In the genomic region with DNA sequence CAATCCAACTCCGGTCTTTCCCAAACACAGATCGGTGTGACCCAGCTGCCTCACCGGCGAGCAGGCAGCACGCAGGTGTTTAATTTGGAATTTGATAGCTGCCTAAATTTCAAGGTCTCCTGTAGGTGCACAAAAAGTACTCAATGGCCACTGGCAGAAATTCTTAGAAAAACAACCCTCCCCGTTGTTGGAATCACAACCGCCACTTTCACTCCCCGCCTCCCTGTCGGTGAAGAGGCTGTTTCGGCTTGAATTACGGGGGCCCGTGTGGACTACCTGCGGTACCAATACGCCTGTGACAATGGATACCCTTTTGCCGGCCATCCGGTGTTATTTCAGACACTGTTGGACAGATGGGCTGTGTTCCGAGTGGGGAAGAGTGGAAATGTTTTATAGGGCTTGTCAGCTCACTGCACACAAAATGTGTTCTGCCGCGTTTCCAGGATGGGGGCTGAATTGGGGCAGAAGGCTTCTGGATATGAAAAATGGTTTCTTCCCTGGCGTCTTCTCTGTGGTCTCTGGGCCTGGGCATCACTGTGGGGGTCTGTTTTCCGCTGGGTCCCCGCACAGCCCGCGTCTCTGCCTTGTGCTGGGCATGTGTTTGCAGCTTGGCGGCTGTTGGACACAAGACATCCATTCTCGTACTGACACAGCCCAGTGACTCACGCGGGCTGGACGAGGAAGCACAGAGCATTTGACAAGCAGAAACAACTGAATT, we compare ENCODE assay signal across 1 cellular context.
TF ChIP-seq lines count a peak whose summit lies in the region.

No MANE protein-coding gene starts in this region.

TF ChIP-seq in WTC11, 78 proteins besides CTCF, POLR2A, EP300 and RAD21 (continued from another document):
- TF ChIP-seq, protein P1, sequence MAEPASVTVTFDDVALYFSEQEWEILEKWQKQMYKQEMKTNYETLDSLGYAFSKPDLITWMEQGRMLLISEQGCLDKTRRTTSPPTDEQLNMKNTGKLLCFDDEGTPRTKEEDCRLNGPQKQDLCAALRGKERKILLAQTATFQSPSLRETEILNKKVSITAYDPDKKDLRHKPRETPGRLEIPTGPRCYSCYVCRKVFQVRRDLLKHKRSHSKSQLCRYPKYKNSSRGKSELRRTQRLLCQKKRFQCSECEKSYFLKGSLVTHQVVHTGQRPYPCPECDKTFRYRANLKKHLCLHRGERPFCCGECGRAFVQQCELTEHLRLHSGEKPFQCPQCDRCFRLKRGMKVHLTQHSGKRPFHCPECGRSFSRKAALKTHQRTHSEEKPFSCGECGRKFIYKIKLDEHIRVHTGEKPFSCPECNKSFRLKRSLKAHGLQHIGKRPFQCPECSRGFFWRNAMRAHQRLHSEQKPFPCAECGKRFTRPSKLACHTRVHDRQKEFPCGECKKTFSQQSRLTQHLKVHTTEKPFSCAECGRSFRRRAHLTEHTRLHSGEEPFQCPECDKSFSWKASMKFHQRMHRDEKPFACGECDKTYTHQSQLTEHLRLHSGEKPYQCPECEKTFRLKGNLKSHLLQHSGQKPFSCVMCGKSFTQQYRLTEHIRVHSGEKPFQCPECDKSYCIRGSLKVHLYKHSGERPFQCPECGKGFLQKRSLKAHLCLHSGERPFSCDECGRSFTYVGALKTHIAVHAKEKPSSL (CRISPR knock-in tag; conservative IDR thresholded peaks at IDR 0.05), result no peak
- TF ChIP-seq, protein P2, sequence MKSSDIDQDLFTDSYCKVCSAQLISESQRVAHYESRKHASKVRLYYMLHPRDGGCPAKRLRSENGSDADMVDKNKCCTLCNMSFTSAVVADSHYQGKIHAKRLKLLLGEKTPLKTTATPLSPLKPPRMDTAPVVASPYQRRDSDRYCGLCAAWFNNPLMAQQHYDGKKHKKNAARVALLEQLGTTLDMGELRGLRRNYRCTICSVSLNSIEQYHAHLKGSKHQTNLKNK (CRISPR knock-in tag; IDR thresholded peaks at IDR 0.05), result no peak
- TF ChIP-seq FOXK1 (CRISPR knock-in tag; IDR thresholded peaks at IDR 0.05), result no peak
